Comparison of ENCODE assay signal across 8 cellular contexts in genomic region chrX:24371391-24371972, GRCh38. TPM values are rescaled to one million over a fixed set of nuclear protein-coding genes. Genes with fewer than 3 reads are reported as not detected.
DNase-seq lines count a peak whose midpoint lies in the region; ATAC-seq and FAIRE-seq lines count a peak whose summit lies in the region.

No MANE protein-coding gene starts in this region.

- DNase-seq in GM18507 (ENCODE audit: extremely low spot score, insufficient read length, low read depth) (peak; percentile 17), HuH-7 (ENCODE audit: low spot score) (peak; percentile 46), RPMI8226 (peak; percentile 54), head of caudate nucleus (peak in 39 of 42 donors; percentile 25 to 79 (median 54)), renal cortical epithelial cell (ENCODE audit: low read depth) (peak; percentile 42)
- peak in 3 of 4 experiments; percentile 3 to 11 (median 4) for DNase-seq in activated naive CD4-positive, alpha-beta T cell (lab: John Stamatoyannopoulos, UW)

- FAIRE-seq in GM18507 (lab: Jason Lieb, UNC) = peak; percentile 64

- ATAC-seq in HG03457 (IDR thresholded peaks at IDR 0.05; ENCODE audit: unreplicated experiment) = no peak

- H3K4me3 ChIP-seq in ACC112 (ENCODE audit: low read depth, low read length) = peak overlapping the region; percentile 56

- H3K79me2 ChIP-seq in ACC112 (ENCODE audit: control insufficient read depth, insufficient read depth, low read length, unreplicated experiment) = no peaks in the 10 kb centered on the region

- H3K4me1 ChIP-seq in ACC112 (ENCODE audit: control insufficient read depth, insufficient read depth, low read length, unreplicated experiment) = no peaks in the 10 kb centered on the region

- H3K36me3 ChIP-seq in ACC112 (ENCODE audit: insufficient read depth, low read length) = no peaks in the 10 kb centered on the region

- H2AFZ ChIP-seq in ACC112 (ENCODE audit: low read length, unreplicated experiment) = peak overlapping the region; percentile 88

- H3K27ac ChIP-seq in ACC112 (ENCODE audit: low read depth, low read length) = no peak overlapping the region

- no peaks in the 10 kb centered on the region for H3K27me3 ChIP-seq in ACC112 (ENCODE audit: insufficient read depth, low read length)

- intact Hi-C loops in head of caudate nucleus (cut with DNase I) = no loop called here

RNA-seq across cellular contexts. Expression of gene SUPT20HL1, which starts 11.0 kb away (rescaled TPM):
- total RNA-seq in renal cortical epithelial cell = not detected in 2 replicates

RNA-seq across cellular contexts. Expression of gene SUPT20HL2, which starts 57.6 kb away (rescaled TPM):
- total RNA-seq in renal cortical epithelial cell = not detected in 2 replicates

Comparison
In these comparisons a context has a peak if more than half of its experiments do, and no peak if none do; other contexts are left out.
1. DNase-seq: peak in every context shown above with its lines; median percentile 54 in RPMI8226; 54 in head of caudate nucleus; 46 in HuH-7; 42 in renal cortical epithelial cell; 17 in GM18507; 4 in activated naive CD4-positive, alpha-beta T cell.